In genomic region chr17:61450641-61451537, GRCh38 we compare ENCODE assay signal across 18 cellular contexts. TPM values are rescaled to one million over a fixed set of nuclear protein-coding genes. Genes with fewer than 3 reads are reported as not detected.
DNase-seq lines count a peak whose midpoint lies in the region; ATAC-seq and TF ChIP-seq lines count a peak whose summit lies in the region.
"Had no signal": no experiment of that assay in that cellular context is flagged by ENCODE, and none has a peak within 500 bp of the region (broad histone marks: within the 10 kb centered on the region; RNA-seq: fewer than 3 reads in every experiment).

No MANE protein-coding gene starts in this region.

- peaks cover 26% of the 10 kb centered on the region for H3K4me1 ChIP-seq in NT2/D1 (ENCODE audit: insufficient read depth, insufficient read length)
- H3K4me1 ChIP-seq in hepatocyte (ENCODE audit: insufficient read depth), result peaks cover 11% of the 10 kb centered on the region
- H3K4me1 ChIP-seq in trophoblast cell (ENCODE audit: control insufficient read depth in 1 of 2, insufficient read depth in 2 of 2, low read length in 2 of 2), result peaks cover 9 to 17% of the 10 kb centered on the region in 2 experiments

- H3K79me2 ChIP-seq in hepatocyte (peaks cover 55% of the 10 kb centered on the region), trophoblast cell (ENCODE audit: control insufficient read depth, insufficient read depth, low read length, poor library complexity) (peaks cover 2% of the 10 kb centered on the region)

- H4K12ac ChIP-seq in trophoblast cell (ENCODE audit: low read depth, low read length), result no peak overlapping the region

- H3K14ac ChIP-seq in trophoblast cell (ENCODE audit: low read length), result no peak overlapping the region

- H3K36me3 ChIP-seq in NT2/D1 (ENCODE audit: insufficient read depth, insufficient read length, low read length) (no peaks in the 10 kb centered on the region), hepatocyte (replicated peaks; ENCODE audit: insufficient read depth, low read depth) (no peaks in the 10 kb centered on the region), trophoblast cell (ENCODE audit: control insufficient read depth in 1 of 2, insufficient read depth in 2 of 2, low read length in 2 of 2) (no peaks in the 10 kb centered on the region)

- WGBS in hepatocyte (ENCODE audit: low lambda C conversion rate, missing lambda C conversion rate), result 63% methylated on average over 19 of the region's 19 CpGs
- WGBS in trophoblast cell (ENCODE audit: extremely low coverage, insufficient coverage, insufficient read length), result no CpG with 5 or more reads among the region's 19 CpGs

- DNase-seq in DMS53 (lab: John Stamatoyannopoulos, UW) (peak; percentile 16), DMS53 treated with DMSO at 0.1 percent for 48 hours (lab: John Stamatoyannopoulos, UW; ENCODE audit: unreplicated experiment) (no peak), NT2/D1 (ENCODE audit: low read depth, low spot score) (no peak), hepatocyte (ENCODE audit: low spot score) (no peak), trophoblast cell (no peak), glomerular visceral epithelial cell (ENCODE audit: extremely low spot score) (no peak)
- DNase-seq in stimulated activated naive CD4-positive, alpha-beta T cell treated with Interleukin-2 at 50 U/mL for 16 hours (lab: John Stamatoyannopoulos, UW), result no peak
- DNase-seq: activated CD4-positive, CD25-positive, alpha-beta regulatory T cell; activated T-cell treated with anti-CD3 and anti-CD28 coated beads, Interleukin-2, amount 50 U/mL, for 4 hours; hypothalamus; NCI-H1436 treated with DMSO at 0.1 percent for 48 hours; NCI-H774 had no signal

- no peak overlapping the region for H2AK5ac ChIP-seq in trophoblast cell (ENCODE audit: low read length)

- no peak overlapping the region for H4K91ac ChIP-seq in trophoblast cell (ENCODE audit: low read depth, low read length)

- H3K9ac ChIP-seq in NT2/D1 (ENCODE audit: insufficient read length, low read depth) (peak overlapping the region; percentile 37), trophoblast cell (ENCODE audit: low read length) (no peak overlapping the region)

- no peak overlapping the region for H4K8ac ChIP-seq in trophoblast cell (ENCODE audit: low read depth, low read length)

- no peaks in the 10 kb centered on the region for H3K9me3 ChIP-seq in NT2/D1 (ENCODE audit: insufficient read depth, low read length)
- no peaks in the 10 kb centered on the region for H3K9me3 ChIP-seq in hepatocyte (ENCODE audit: low read depth)
- H3K9me3 ChIP-seq in trophoblast cell (ENCODE audit: insufficient read depth, low read depth, low read length), result peaks cover 3% of the 10 kb centered on the region

- H3K23ac ChIP-seq in trophoblast cell (ENCODE audit: low read length), result no peak overlapping the region

- H3K27me3 ChIP-seq in NT2/D1 (ENCODE audit: insufficient read depth, insufficient read length) (peaks cover 76% of the 10 kb centered on the region), hepatocyte (peaks cover 32% of the 10 kb centered on the region), trophoblast cell (ENCODE audit: insufficient read depth, low read length) (peaks cover 49% of the 10 kb centered on the region)

- no peak for ATAC-seq in HG03571 (IDR thresholded peaks at IDR 0.05; ENCODE audit: unreplicated experiment)

- no peaks in the 10 kb centered on the region for H4K20me1 ChIP-seq in hepatocyte (ENCODE audit: insufficient read depth, poor library complexity, severe bottlenecking)

- no peak overlapping the region for H3K18ac ChIP-seq in trophoblast cell (ENCODE audit: low read length)

- H3K9me2 ChIP-seq in hepatocyte (replicated peaks; ENCODE audit: insufficient read depth), result no peaks in the 10 kb centered on the region

- H2BK12ac ChIP-seq in trophoblast cell (ENCODE audit: low read length), result no peak overlapping the region

- H3K27ac ChIP-seq in hepatocyte, result peak overlapping the region; percentile 98
- no peak overlapping the region for H3K27ac ChIP-seq in trophoblast cell (ENCODE audit: low read depth, low read length)
- H3K27ac ChIP-seq: epithelial cell of prostate had no signal

- H2BK120ac ChIP-seq in trophoblast cell (ENCODE audit: insufficient read depth, low read length, poor library complexity), result no peak overlapping the region

- peak overlapping the region; percentile 50 for H2AFZ ChIP-seq in hepatocyte
- H2AFZ ChIP-seq in trophoblast cell (ENCODE audit: insufficient read depth, low read length, poor library complexity), result peak overlapping the region; percentile 59

- peak; percentile 6 for TF ChIP-seq CTCF in hepatocyte (IDR thresholded peaks at IDR 0.05; ENCODE audit: poor library complexity)

- H3K4me3 ChIP-seq in NT2/D1 (ENCODE audit: insufficient read length, low read depth) (peak overlapping the region; percentile 56), hepatocyte (no peak overlapping the region), trophoblast cell (ENCODE audit: low read depth, low read length) (no peak overlapping the region)

- no peak overlapping the region for H2BK5ac ChIP-seq in trophoblast cell (ENCODE audit: low read depth, low read length, poor library complexity)

- no peaks in the 10 kb centered on the region for H3K79me1 ChIP-seq in trophoblast cell (ENCODE audit: low read length)

- H3K4ac ChIP-seq in trophoblast cell (ENCODE audit: low read depth, low read length), result no peak overlapping the region

- H3K4me2 ChIP-seq in hepatocyte (peak overlapping the region; percentile 90), trophoblast cell (ENCODE audit: low read length) (no peak overlapping the region)

RNA-seq across cellular contexts. Expression of gene TBX4, which starts 1.3 kb away (rescaled TPM):
- 15.4 and 36.2 TPM in 2 replicates for total RNA-seq in hepatocyte
- polyA plus RNA-seq in hepatocyte, result 11.6 and 13.9 TPM in 2 replicates
- 0.93 and 0.97 TPM in 2 replicates for polyA plus RNA-seq in trophoblast cell (2013)
- total RNA-seq: activated T-cell treated with anti-CD3 and anti-CD28 coated beads, Interleukin-2, amount 50 U/mL, for 4 hours; bronchial epithelial cell; H4; Right ventricle myocardium inferior; sciatic nerve had no signal

RNA-seq across cellular contexts. Expression of gene TBX2, which starts 51.2 kb away (rescaled TPM):
- 17.9 and 19.6 TPM in 2 replicates for total RNA-seq in hepatocyte
- 27.5 and 29.3 TPM in 2 replicates for polyA plus RNA-seq in hepatocyte
- polyA plus RNA-seq in trophoblast cell (2013), result 2.7 and 3.0 TPM in 2 replicates
